In genomic region chr6:32637219-32637880, GRCh38 we compare ENCODE assay signal across 9 cellular contexts. TPM values are rescaled to one million over a fixed set of nuclear protein-coding genes. Genes with fewer than 3 reads are reported as not detected.
DNase-seq lines count a peak whose midpoint lies in the region; ATAC-seq, FAIRE-seq and TF ChIP-seq lines count a peak whose summit lies in the region.
"Had no signal": no experiment of that assay in that cellular context is flagged by ENCODE, and none has a peak within 500 bp of the region (broad histone marks: within the 10 kb centered on the region; RNA-seq: fewer than 3 reads in every experiment).

TSS of gene HLA-DQA1 (plus strand) at chr6:32637406. CDS start at chr6:32637459, 53 bp downstream.

- ATAC-seq in GM21526 (IDR thresholded peaks at IDR 0.05; ENCODE audit: low FRiP score, unreplicated experiment): peak; percentile 54
- peak; percentile 74 for ATAC-seq in memory B cell (ENCODE audit: low read depth)
- no peak for ATAC-seq in HG02852 (IDR thresholded peaks at IDR 0.05; ENCODE audit: unreplicated experiment)

- peak; percentile 99 for TF ChIP-seq POLR2A in GM12891 (IDR thresholded peaks at IDR 0.05; ENCODE audit: low read depth, low read length)

- DNase-seq in GM12891 (ENCODE audit: insufficient read length, low spot score): no peak
- peak; percentile 93 for DNase-seq in NAMALWA (ENCODE audit: low spot score)
- DNase-seq in memory B cell (ENCODE audit: low spot score in 2 of 2): peak; percentile 75 to 87
- DNase-seq in stimulated activated CD4-positive, alpha-beta T cell treated with anti-CD3 and anti-CD28 coated beads, Interleukin-12 subunit alpha, Interleukin-12 subunit beta, amount 100 ng/mL, for 4 hours: no peak
- DNase-seq in glomerular visceral epithelial cell (ENCODE audit: extremely low spot score): no peak
- DNase-seq in amygdala (lab: John Stamatoyannopoulos, UW): no peak

- H3K27me3 Mint-ChIP-seq in memory B cell: no peaks in the 10 kb centered on the region
- H3K27me3 Mint-ChIP-seq: activated naive CD4-positive, alpha-beta T cell treated with anti-CD3 and anti-CD28 coated beads, Interleukin-2, amount 50 U/mL, for 24 hours had no signal

- H3K27ac Mint-ChIP-seq in memory B cell: peak within 1 kb of the TSS; percentile 99
- H3K27ac Mint-ChIP-seq: activated naive CD4-positive, alpha-beta T cell treated with anti-CD3 and anti-CD28 coated beads, Interleukin-2, amount 50 U/mL, for 24 hours had no signal

- H3K4me1 Mint-ChIP-seq in memory B cell: peaks cover 70% of the 10 kb centered on the region

- peak; percentile 89 for FAIRE-seq in GM12891 (lab: Jason Lieb, UNC)

- no peaks in the 10 kb centered on the region for H3K9me3 Mint-ChIP-seq in memory B cell
- H3K9me3 Mint-ChIP-seq: activated naive CD4-positive, alpha-beta T cell treated with anti-CD3 and anti-CD28 coated beads, Interleukin-2, amount 50 U/mL, for 24 hours had no signal

- H3K36me3 Mint-ChIP-seq in memory B cell: peaks cover 53% of the 10 kb centered on the region
- H3K36me3 Mint-ChIP-seq: activated naive CD4-positive, alpha-beta T cell treated with anti-CD3 and anti-CD28 coated beads, Interleukin-2, amount 50 U/mL, for 24 hours had no signal

- H3K4me3 Mint-ChIP-seq in memory B cell: peak within 1 kb of the TSS; percentile 92
- H3K4me3 Mint-ChIP-seq: activated naive CD4-positive, alpha-beta T cell treated with anti-CD3 and anti-CD28 coated beads, Interleukin-2, amount 50 U/mL, for 24 hours had no signal

TF ChIP-seq in GM12891, 5 proteins besides CTCF, POLR2A, EP300 and RAD21:
- TF ChIP-seq SPI1 (IDR thresholded peaks at IDR 0.05; ENCODE audit: low read depth, low read length) (no peak), POLR2AphosphoS5 (IDR thresholded peaks at IDR 0.05; ENCODE audit: low read depth, low read length) (peak; percentile 99), TAF1 (IDR thresholded peaks at IDR 0.05; ENCODE audit: low read depth, low read length) (peak; percentile 97), POU2F2 (IDR thresholded peaks at IDR 0.05; ENCODE audit: low read depth, low read length) (peak; percentile 82)

RNA-seq across cellular contexts. Expression of gene HLA-DQA1, which starts in this region (rescaled TPM):
- 1,375 TPM for polyA plus RNA-seq in GM12891 (2012; ENCODE audit: low read depth, missing spikeins)

Comparison
In these comparisons a context has a peak if more than half of its experiments do, and no peak if none do; other contexts are left out.
1. DNase-seq: peak in NAMALWA (single experiment) and memory B cell (2 of 2); none in GM12891 (single experiment), stimulated activated CD4-positive, alpha-beta T cell treated with anti-CD3 and anti-CD28 coated beads, Interleukin-12 subunit alpha, Interleukin-12 subunit beta, amount 100 ng/mL, for 4 hours (single experiment), glomerular visceral epithelial cell (single experiment) and amygdala (0 of 56).